1 cellular context compared by ENCODE assay signal in the genomic region with DNA sequence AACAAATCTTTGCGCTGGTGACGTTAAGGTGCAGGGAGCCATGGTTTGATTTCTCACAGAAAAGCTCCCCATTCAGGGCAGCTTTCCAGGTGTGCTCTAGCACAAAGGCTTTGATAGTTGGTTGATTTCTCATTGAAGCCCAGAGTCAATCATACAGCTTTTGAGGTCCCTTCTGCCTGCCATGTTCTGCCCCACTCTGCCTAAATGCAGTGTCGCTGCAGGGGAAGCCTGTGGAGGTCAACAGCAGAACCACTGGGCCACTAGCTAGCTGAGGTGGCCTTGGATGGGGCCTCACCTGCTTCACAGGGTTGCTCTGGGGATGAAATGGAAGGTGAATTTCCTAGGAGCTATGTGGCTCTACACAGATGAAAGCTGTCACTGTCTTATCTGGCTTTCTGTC.
TF ChIP-seq lines count a peak whose summit lies in the region.

No MANE protein-coding gene starts in this region.

TF ChIP-seq in H1, 55 proteins besides CTCF, POLR2A, EP300 and RAD21:
- TF ChIP-seq BACH1 (IDR thresholded peaks at IDR 0.05; ENCODE audit: low read length) (no peak), CREB1 (IDR thresholded peaks at IDR 0.05) (no peak), TEAD4 (IDR thresholded peaks at IDR 0.05; ENCODE audit: low read depth, low read length) (no peak), RXRA (IDR thresholded peaks at IDR 0.05; ENCODE audit: insufficient read depth, low read depth, low read length) (no peak)
- TF ChIP-seq, protein P1, sequence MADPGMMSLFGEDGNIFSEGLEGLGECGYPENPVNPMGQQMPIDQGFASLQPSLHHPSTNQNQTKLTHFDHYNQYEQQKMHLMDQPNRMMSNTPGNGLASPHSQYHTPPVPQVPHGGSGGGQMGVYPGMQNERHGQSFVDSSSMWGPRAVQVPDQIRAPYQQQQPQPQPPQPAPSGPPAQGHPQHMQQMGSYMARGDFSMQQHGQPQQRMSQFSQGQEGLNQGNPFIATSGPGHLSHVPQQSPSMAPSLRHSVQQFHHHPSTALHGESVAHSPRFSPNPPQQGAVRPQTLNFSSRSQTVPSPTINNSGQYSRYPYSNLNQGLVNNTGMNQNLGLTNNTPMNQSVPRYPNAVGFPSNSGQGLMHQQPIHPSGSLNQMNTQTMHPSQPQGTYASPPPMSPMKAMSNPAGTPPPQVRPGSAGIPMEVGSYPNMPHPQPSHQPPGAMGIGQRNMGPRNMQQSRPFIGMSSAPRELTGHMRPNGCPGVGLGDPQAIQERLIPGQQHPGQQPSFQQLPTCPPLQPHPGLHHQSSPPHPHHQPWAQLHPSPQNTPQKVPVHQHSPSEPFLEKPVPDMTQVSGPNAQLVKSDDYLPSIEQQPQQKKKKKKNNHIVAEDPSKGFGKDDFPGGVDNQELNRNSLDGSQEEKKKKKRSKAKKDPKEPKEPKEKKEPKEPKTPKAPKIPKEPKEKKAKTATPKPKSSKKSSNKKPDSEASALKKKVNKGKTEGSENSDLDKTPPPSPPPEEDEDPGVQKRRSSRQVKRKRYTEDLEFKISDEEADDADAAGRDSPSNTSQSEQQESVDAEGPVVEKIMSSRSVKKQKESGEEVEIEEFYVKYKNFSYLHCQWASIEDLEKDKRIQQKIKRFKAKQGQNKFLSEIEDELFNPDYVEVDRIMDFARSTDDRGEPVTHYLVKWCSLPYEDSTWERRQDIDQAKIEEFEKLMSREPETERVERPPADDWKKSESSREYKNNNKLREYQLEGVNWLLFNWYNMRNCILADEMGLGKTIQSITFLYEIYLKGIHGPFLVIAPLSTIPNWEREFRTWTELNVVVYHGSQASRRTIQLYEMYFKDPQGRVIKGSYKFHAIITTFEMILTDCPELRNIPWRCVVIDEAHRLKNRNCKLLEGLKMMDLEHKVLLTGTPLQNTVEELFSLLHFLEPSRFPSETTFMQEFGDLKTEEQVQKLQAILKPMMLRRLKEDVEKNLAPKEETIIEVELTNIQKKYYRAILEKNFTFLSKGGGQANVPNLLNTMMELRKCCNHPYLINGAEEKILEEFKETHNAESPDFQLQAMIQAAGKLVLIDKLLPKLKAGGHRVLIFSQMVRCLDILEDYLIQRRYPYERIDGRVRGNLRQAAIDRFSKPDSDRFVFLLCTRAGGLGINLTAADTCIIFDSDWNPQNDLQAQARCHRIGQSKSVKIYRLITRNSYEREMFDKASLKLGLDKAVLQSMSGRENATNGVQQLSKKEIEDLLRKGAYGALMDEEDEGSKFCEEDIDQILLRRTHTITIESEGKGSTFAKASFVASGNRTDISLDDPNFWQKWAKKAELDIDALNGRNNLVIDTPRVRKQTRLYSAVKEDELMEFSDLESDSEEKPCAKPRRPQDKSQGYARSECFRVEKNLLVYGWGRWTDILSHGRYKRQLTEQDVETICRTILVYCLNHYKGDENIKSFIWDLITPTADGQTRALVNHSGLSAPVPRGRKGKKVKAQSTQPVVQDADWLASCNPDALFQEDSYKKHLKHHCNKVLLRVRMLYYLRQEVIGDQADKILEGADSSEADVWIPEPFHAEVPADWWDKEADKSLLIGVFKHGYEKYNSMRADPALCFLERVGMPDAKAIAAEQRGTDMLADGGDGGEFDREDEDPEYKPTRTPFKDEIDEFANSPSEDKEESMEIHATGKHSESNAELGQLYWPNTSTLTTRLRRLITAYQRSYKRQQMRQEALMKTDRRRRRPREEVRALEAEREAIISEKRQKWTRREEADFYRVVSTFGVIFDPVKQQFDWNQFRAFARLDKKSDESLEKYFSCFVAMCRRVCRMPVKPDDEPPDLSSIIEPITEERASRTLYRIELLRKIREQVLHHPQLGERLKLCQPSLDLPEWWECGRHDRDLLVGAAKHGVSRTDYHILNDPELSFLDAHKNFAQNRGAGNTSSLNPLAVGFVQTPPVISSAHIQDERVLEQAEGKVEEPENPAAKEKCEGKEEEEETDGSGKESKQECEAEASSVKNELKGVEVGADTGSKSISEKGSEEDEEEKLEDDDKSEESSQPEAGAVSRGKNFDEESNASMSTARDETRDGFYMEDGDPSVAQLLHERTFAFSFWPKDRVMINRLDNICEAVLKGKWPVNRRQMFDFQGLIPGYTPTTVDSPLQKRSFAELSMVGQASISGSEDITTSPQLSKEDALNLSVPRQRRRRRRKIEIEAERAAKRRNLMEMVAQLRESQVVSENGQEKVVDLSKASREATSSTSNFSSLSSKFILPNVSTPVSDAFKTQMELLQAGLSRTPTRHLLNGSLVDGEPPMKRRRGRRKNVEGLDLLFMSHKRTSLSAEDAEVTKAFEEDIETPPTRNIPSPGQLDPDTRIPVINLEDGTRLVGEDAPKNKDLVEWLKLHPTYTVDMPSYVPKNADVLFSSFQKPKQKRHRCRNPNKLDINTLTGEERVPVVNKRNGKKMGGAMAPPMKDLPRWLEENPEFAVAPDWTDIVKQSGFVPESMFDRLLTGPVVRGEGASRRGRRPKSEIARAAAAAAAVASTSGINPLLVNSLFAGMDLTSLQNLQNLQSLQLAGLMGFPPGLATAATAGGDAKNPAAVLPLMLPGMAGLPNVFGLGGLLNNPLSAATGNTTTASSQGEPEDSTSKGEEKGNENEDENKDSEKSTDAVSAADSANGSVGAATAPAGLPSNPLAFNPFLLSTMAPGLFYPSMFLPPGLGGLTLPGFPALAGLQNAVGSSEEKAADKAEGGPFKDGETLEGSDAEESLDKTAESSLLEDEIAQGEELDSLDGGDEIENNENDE (IDR thresholded peaks at IDR 0.05; ENCODE audit: insufficient replicate concordance, low read length): no peak
